ENCODE assay signal across 18 cellular contexts in the genomic region with DNA sequence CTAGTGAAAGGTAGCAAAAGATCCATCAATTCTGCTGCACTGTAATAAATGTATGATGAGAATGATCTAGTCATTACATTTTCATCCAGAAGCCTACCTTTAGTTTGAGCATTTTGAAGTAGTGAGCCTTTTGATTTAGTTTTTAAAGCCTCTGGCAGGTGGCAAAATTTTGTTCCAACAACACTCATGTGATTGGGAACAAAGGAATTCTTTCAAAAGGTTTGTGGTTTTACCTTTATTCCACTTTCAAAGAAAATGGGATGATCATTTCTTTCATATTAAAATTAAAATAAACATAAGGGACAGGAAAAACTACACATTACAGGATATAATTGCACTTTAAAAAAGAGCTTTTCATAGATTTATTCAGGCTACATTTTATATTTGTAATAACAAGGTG.
"Had no signal": no experiment of that assay in that cellular context is flagged by ENCODE, and none has a peak within 500 bp of the region (broad histone marks: within the 10 kb centered on the region; RNA-seq: fewer than 3 reads in every experiment).

No MANE protein-coding gene starts in this region.

- ATAC-seq: mucosa of descending colon; naive thymus-derived CD4-positive, alpha-beta T cell; natural killer cell treated with Interleukin-12 subunit alpha and Interleukin-12 subunit beta and Interleukin-15 and Interleukin-18, amount 100 ng/mL, for 72 hours; right lobe of liver; stimulated activated memory B cell treated with anti-CD40 and anti-IgM and Interleukin-4, amounts not matched to agents 10 μg/mL and 1 μg/mL and 100 μg/mL, for 72 hours; stimulated activated naive CD8-positive, alpha-beta T cell treated with anti-CD3 and anti-CD28 coated beads, Interleukin-15, amount 100 ng/mL, for 72 hours had no signal

- DNase-seq: islet precursor cell; left ventricle myocardium inferior; mesendoderm; midbrain; mucosa of descending colon; naive thymus-derived CD4-positive, alpha-beta T cell; ovary; right lobe of liver; stimulated activated CD4-positive, alpha-beta T cell treated with anti-CD3 and anti-CD28 coated beads, Interleukin-1b, Interleukin-23, amount 100 ng/mL, for 48 hours; stimulated activated CD4-positive, alpha-beta T cell treated with anti-CD3 and anti-CD28 coated beads, Interleukin-2, amount 100 ng/mL, for 48 hours; stimulated activated CD4-positive, alpha-beta T cell treated with anti-CD3 and anti-CD28 coated beads, Interleukin-4, amount 100 ng/mL, for 4 hours; stimulated activated CD8-positive, alpha-beta memory T cell treated with anti-CD3 and anti-CD28 coated beads, Interleukin-4, amount 100 ng/mL, for 48 hours; stimulated activated naive CD4-positive, alpha-beta T cell treated with Interleukin-2 at 50 U/mL for 16 hours; stimulated activated naive CD8-positive, alpha-beta T cell treated with anti-CD3 and anti-CD28 coated beads, Interleukin-15, amount 100 ng/mL, for 72 hours; substantia nigra; uterus had no signal
